In genomic region chr22:47802446-47802845, GRCh38 we compare ENCODE assay signal across 22 cellular contexts.
"Had no signal": no experiment of that assay in that cellular context is flagged by ENCODE, and none has a peak within 500 bp of the region (broad histone marks: within the 10 kb centered on the region; RNA-seq: fewer than 3 reads in every experiment).

No MANE protein-coding gene starts in this region.

- H3K36me3 Mint-ChIP-seq: neural progenitor cell; stimulated activated memory B cell treated with anti-CD40 and anti-IgM and Interleukin-4, amounts not matched to agents 10 μg/mL and 1 μg/mL and 100 μg/mL, for 72 hours; WTC11 had no signal

- H3K27ac Mint-ChIP-seq: activated CD4-positive, alpha-beta T cell treated with anti-CD3 and anti-CD28 coated beads for 36 hours; neural progenitor cell; stimulated activated memory B cell treated with anti-CD40 and anti-IgM and Interleukin-4, amounts not matched to agents 10 μg/mL and 1 μg/mL and 100 μg/mL, for 72 hours; T-helper 2 cell treated with Interferon-gamma antibody and Interleukin-4, amounts not matched to agents 5 μg/mL and 100 μg/mL, for 36 hours; WTC11 had no signal

- H3K4me2 ChIP-seq: neural progenitor cell had no signal

- H2AFZ ChIP-seq: neural progenitor cell had no signal

- H3K4me1 Mint-ChIP-seq: activated CD4-positive, alpha-beta T cell treated with anti-CD3 and anti-CD28 coated beads for 36 hours; central memory CD8-positive, alpha-beta T cell; neural progenitor cell; stimulated activated memory B cell treated with anti-CD40 and anti-IgM and Interleukin-4, amounts not matched to agents 10 μg/mL and 1 μg/mL and 100 μg/mL, for 72 hours had no signal

- H3K4me3 Mint-ChIP-seq: activated CD4-positive, alpha-beta T cell treated with anti-CD3 and anti-CD28 coated beads for 36 hours; central memory CD8-positive, alpha-beta T cell; naive B cell; neural progenitor cell; stimulated activated memory B cell treated with anti-CD40 and anti-IgM and Interleukin-4, amounts not matched to agents 10 μg/mL and 1 μg/mL and 100 μg/mL, for 72 hours; T-helper 2 cell treated with Interferon-gamma antibody and Interleukin-4, amounts not matched to agents 5 μg/mL and 100 μg/mL, for 36 hours; WTC11 had no signal

- H3K27ac ChIP-seq: brain microvascular endothelial cell, colonic mucosa, neural progenitor cell, pancreas, right lobe of liver, thyroid gland had no signal

- H3K4me1 ChIP-seq: colonic mucosa, neural progenitor cell, pancreas, right lobe of liver, thyroid gland had no signal

- H3K27me3 ChIP-seq: brain microvascular endothelial cell, colonic mucosa, neural progenitor cell, pancreas, right lobe of liver, thyroid gland had no signal

- H3K4me3 ChIP-seq: colonic mucosa, mucosa of descending colon, neural progenitor cell, pancreas, right lobe of liver, thyroid gland had no signal

- H3K9me3 Mint-ChIP-seq: central memory CD8-positive, alpha-beta T cell; stimulated activated memory B cell treated with anti-CD40 and anti-IgM and Interleukin-4, amounts not matched to agents 10 μg/mL and 1 μg/mL and 100 μg/mL, for 72 hours; T-helper 2 cell treated with Interferon-gamma antibody and Interleukin-4, amounts not matched to agents 5 μg/mL and 100 μg/mL, for 36 hours had no signal

- H3K36me3 ChIP-seq: brain microvascular endothelial cell, colonic mucosa, neural progenitor cell, pancreas, right lobe of liver, thyroid gland had no signal

- DNase-seq: activated CD4-positive, alpha-beta T cell treated with anti-CD3 and anti-CD28 coated beads for 36 hours; activated CD4-positive, alpha-beta T cell treated with anti-CD3 and anti-CD28 coated beads, Interleukin-2, amount 50 U/mL, for 48 hours; activated effector memory CD4-positive, alpha-beta T cell treated with Interleukin-2 at 50 U/mL for 16 hours; activated naive CD4-positive, alpha-beta T cell treated with anti-CD3 and anti-CD28 coated beads, Interleukin-2, amount 50 U/mL, for 16 hours; activated T-cell treated with anti-CD3 and anti-CD28 coated beads, Interleukin-2, amount 50 U/mL, for 48 hours; aorta; brain microvascular endothelial cell; colonic mucosa; kidney; left ventricle myocardium superior; mucosa of descending colon; naive B cell; pancreas; right lobe of liver; small intestine; stimulated activated CD4-positive, alpha-beta T cell treated with anti-CD3 and anti-CD28 coated beads, Interleukin-4, amount 100 ng/mL, for 4 hours; thyroid gland had no signal

- ATAC-seq: activated CD4-positive, alpha-beta T cell treated with anti-CD3 and anti-CD28 coated beads for 36 hours; left ventricle myocardium superior; mucosa of descending colon; pancreas; WTC11 had no signal
